12 cellular contexts compared by ENCODE assay signal in the genomic region with DNA sequence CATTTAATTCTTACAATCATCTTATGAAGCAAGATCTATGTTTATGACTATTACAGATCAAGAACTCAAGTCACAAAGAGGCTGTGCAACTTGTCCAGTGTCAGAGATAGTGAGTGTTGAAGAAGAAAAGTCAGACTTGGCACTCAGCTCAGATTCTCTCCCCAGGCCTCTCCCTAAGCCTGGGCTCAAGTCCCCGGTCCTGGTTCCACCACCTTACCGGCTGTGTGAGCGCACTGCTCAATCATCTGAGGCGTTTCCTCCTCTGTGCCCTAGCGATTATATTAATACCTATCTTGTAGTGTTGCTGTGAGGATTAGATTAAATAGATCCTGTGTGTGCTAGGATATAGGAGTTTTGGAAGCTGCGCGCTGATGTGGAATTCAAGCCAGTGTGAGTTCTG. TPM values are rescaled to one million over a fixed set of nuclear protein-coding genes. Genes with fewer than 3 reads are reported as not detected.
A peak's percentile ranks its signal among the peaks of the same experiment; 100 is the strongest.
DNase-seq lines count a peak whose midpoint lies in the region; ATAC-seq, FAIRE-seq and TF ChIP-seq lines count a peak whose summit lies in the region.
"Had no signal": no experiment of that assay in that cellular context is flagged by ENCODE, and none has a peak within 500 bp of the region (broad histone marks: within the 10 kb centered on the region; RNA-seq: fewer than 3 reads in every experiment).

No MANE protein-coding gene starts in this region.

- H3K4me1 Mint-ChIP-seq in astrocyte (ENCODE audit: low read depth, unreplicated experiment) = peaks cover 62% of the 10 kb centered on the region
- peaks cover 54% of the 10 kb centered on the region for H3K4me1 Mint-ChIP-seq in nephron
- H3K4me1 Mint-ChIP-seq in naive thymus-derived CD4-positive, alpha-beta T cell = peaks cover 0 to 2% (median 0%) of the 10 kb centered on the region in 7 donors
- H3K4me1 Mint-ChIP-seq in Calu3 (ENCODE audit: low read depth, unreplicated experiment) = no peaks in the 10 kb centered on the region
- H3K4me1 Mint-ChIP-seq: activated CD4-positive, alpha-beta memory T cell treated with anti-CD3 and anti-CD28 coated beads, Interleukin-2, amount 10 ng/mL, durations not matched to agents 7 days and 5 days had no signal

- H3K36me3 Mint-ChIP-seq in astrocyte (ENCODE audit: low read depth, unreplicated experiment) = peaks cover 16% of the 10 kb centered on the region
- H3K36me3 Mint-ChIP-seq in nephron (ENCODE audit: low read depth) = peaks cover 4% of the 10 kb centered on the region
- no peaks in the 10 kb centered on the region for H3K36me3 Mint-ChIP-seq in naive thymus-derived CD4-positive, alpha-beta T cell
- H3K36me3 Mint-ChIP-seq in Calu3 (ENCODE audit: insufficient read depth, unreplicated experiment) = no peaks in the 10 kb centered on the region

- no peaks in the 10 kb centered on the region for H3K27me3 ChIP-seq in astrocyte (ENCODE audit: insufficient read depth, low read length)
- H3K27me3 ChIP-seq in thoracic aorta (replicated peaks; ENCODE audit: insufficient read depth) = no peaks in the 10 kb centered on the region
- H3K27me3 ChIP-seq in naive thymus-derived CD4-positive, alpha-beta T cell (ENCODE audit: control insufficient read depth in 2 of 2, insufficient read depth in 2 of 2, low read length in 2 of 2) = no peaks in the 10 kb centered on the region
- H3K27me3 ChIP-seq: BE2C had no signal

- H2AFZ ChIP-seq in astrocyte (ENCODE audit: low read depth, low read length) = no peak overlapping the region

- peak overlapping the region; percentile 82 for H3K4me2 ChIP-seq in astrocyte (ENCODE audit: low read length)

- H4K20me1 ChIP-seq in astrocyte (ENCODE audit: insufficient read depth, low read length) = peaks cover 35% of the 10 kb centered on the region

- BruUV-seq in Calu3 (replicated peaks; lab: Mats Ljungman, UMichigan) = no TSS peak

- H3K4me3 Mint-ChIP-seq in astrocyte (ENCODE audit: unreplicated experiment) (no peak overlapping the region), nephron (no peak overlapping the region), Calu3 (ENCODE audit: low read depth, unreplicated experiment) (no peak overlapping the region)
- H3K4me3 Mint-ChIP-seq in naive thymus-derived CD4-positive, alpha-beta T cell = no peak overlapping the region
- H3K4me3 Mint-ChIP-seq: activated CD4-positive, alpha-beta memory T cell treated with anti-CD3 and anti-CD28 coated beads, Interleukin-2, amount 10 ng/mL, durations not matched to agents 7 days and 5 days had no signal

- H3K27ac Mint-ChIP-seq in astrocyte (ENCODE audit: unreplicated experiment) = peak overlapping the region; percentile 73
- peak overlapping the region; percentile 79 to 91 (median 85) for H3K27ac Mint-ChIP-seq in nephron
- H3K27ac Mint-ChIP-seq in naive thymus-derived CD4-positive, alpha-beta T cell = no peak overlapping the region
- H3K27ac Mint-ChIP-seq in Calu3 (ENCODE audit: unreplicated experiment) = no peak overlapping the region
- H3K27ac Mint-ChIP-seq: activated CD4-positive, alpha-beta memory T cell treated with anti-CD3 and anti-CD28 coated beads, Interleukin-2, amount 10 ng/mL, durations not matched to agents 7 days and 5 days had no signal

- H3K9me3 ChIP-seq in astrocyte (ENCODE audit: insufficient read depth, low read depth, low read length) = no peaks in the 10 kb centered on the region
- no peaks in the 10 kb centered on the region for H3K9me3 ChIP-seq in thoracic aorta
- no peaks in the 10 kb centered on the region for H3K9me3 ChIP-seq in naive thymus-derived CD4-positive, alpha-beta T cell (ENCODE audit: control insufficient read depth in 2 of 3, low read length in 3 of 3)
- H3K9me3 ChIP-seq: BE2C had no signal

- H3K36me3 ChIP-seq in astrocyte (ENCODE audit: insufficient read depth, low read length) (no peaks in the 10 kb centered on the region), thoracic aorta (no peaks in the 10 kb centered on the region)
- no peaks in the 10 kb centered on the region for H3K36me3 ChIP-seq in naive thymus-derived CD4-positive, alpha-beta T cell (ENCODE audit: control insufficient read depth in 2 of 3, insufficient read depth in 3 of 3, low read length in 3 of 3)

- ATAC-seq in Right ventricle myocardium superior (ENCODE audit: poor library complexity) (peak; percentile 55), thoracic aorta (ENCODE audit: insufficient number of reproducible peaks, low FRiP score, low read depth) (no peak), HG02970 (IDR thresholded peaks at IDR 0.05; ENCODE audit: low FRiP score, unreplicated experiment) (no peak)
- no peak for ATAC-seq in naive thymus-derived CD4-positive, alpha-beta T cell

- H3K4me1 ChIP-seq in astrocyte (ENCODE audit: insufficient read depth, low read length) (peaks cover 35% of the 10 kb centered on the region), thoracic aorta (ENCODE audit: control insufficient read depth in 1 of 2, low read depth in 2 of 2) (peaks cover 30 to 69% of the 10 kb centered on the region in 2 donors)
- no peaks in the 10 kb centered on the region for H3K4me1 ChIP-seq in naive thymus-derived CD4-positive, alpha-beta T cell (ENCODE audit: control insufficient read depth in 2 of 2, insufficient read depth in 2 of 2, low read length in 2 of 2)

- peaks cover 44% of the 10 kb centered on the region for H3K79me2 ChIP-seq in astrocyte (ENCODE audit: insufficient read depth, low read length)

- intact Hi-C loops in Right ventricle myocardium superior (cut with DNase I) (no loop called here), Calu3 (cut with micrococcal nuclease; ENCODE audit: unreplicated experiment) (no loop called here)
- intact Hi-C loops in naive thymus-derived CD4-positive, alpha-beta T cell (cut with micrococcal nuclease) = no loop called here

- POLR2A ChIA-PET in naive thymus-derived CD4-positive, alpha-beta T cell (lab: Charles Lee) = no interaction called here

- CTCF ChIA-PET in naive thymus-derived CD4-positive, alpha-beta T cell (lab: Charles Lee) = interaction anchor here (0.7 kb wide), 1 partner anchor 887 kb away, joined by 4 read pairs; no protein-coding TSS in a partner anchor
- CTCF ChIA-PET in Calu3 (lab: Charles Lee) = interaction anchor here (0.7 kb wide), 1 partner anchor 34 kb away, joined by 4 read pairs; no protein-coding TSS in a partner anchor

- DNase-seq in astrocyte (ENCODE audit: low read depth) (no peak), Right ventricle myocardium superior (no peak), thoracic aorta (ENCODE audit: low spot score) (no peak), Calu3 (no peak)
- no peak for DNase-seq in naive thymus-derived CD4-positive, alpha-beta T cell
- no peak for DNase-seq in activated naive CD4-positive, alpha-beta T cell treated with anti-CD3 and anti-CD28 coated beads, Interleukin-2, amount 50 U/mL, for 16 hours
- DNase-seq: activated CD4-positive, alpha-beta memory T cell treated with anti-CD3 and anti-CD28 coated beads, Interleukin-2, amount 10 ng/mL, durations not matched to agents 7 days and 5 days; BE2C; glutamatergic neuron; NCI-H1048 had no signal

- no peak for FAIRE-seq in astrocyte (lab: Jason Lieb, UNC)

- no peak overlapping the region for H3K4me3 ChIP-seq in astrocyte (ENCODE audit: insufficient read depth, low read depth, low read length)
- H3K4me3 ChIP-seq in thoracic aorta = no peak overlapping the region
- H3K4me3 ChIP-seq in naive thymus-derived CD4-positive, alpha-beta T cell (ENCODE audit: low read length) = no peak overlapping the region

- H3K27me3 Mint-ChIP-seq in astrocyte (ENCODE audit: low read depth, unreplicated experiment) = no peaks in the 10 kb centered on the region
- no peaks in the 10 kb centered on the region for H3K27me3 Mint-ChIP-seq in nephron (ENCODE audit: low read depth)
- peaks cover 0 to 8% (median 4%) of the 10 kb centered on the region in 5 donors for H3K27me3 Mint-ChIP-seq in naive thymus-derived CD4-positive, alpha-beta T cell
- H3K27me3 Mint-ChIP-seq in Calu3 (ENCODE audit: unreplicated experiment) = peaks cover 68% of the 10 kb centered on the region

- no peaks in the 10 kb centered on the region for H3K9me3 Mint-ChIP-seq in astrocyte (ENCODE audit: unreplicated experiment)
- no peaks in the 10 kb centered on the region for H3K9me3 Mint-ChIP-seq in nephron
- H3K9me3 Mint-ChIP-seq in naive thymus-derived CD4-positive, alpha-beta T cell = peaks cover 0 to 2% (median 0%) of the 10 kb centered on the region in 11 donors
- H3K9me3 Mint-ChIP-seq in Calu3 (ENCODE audit: low read depth, unreplicated experiment) = no peaks in the 10 kb centered on the region
- H3K9me3 Mint-ChIP-seq: activated CD4-positive, alpha-beta memory T cell treated with anti-CD3 and anti-CD28 coated beads, Interleukin-2, amount 10 ng/mL, durations not matched to agents 7 days and 5 days had no signal

- no peak overlapping the region for H3K9ac ChIP-seq in astrocyte (ENCODE audit: low read length)

- H3K27ac ChIP-seq in astrocyte (ENCODE audit: low read depth, low read length) (no peak overlapping the region), thoracic aorta (peak overlapping the region; percentile 54 to 71)
- H3K27ac ChIP-seq in naive thymus-derived CD4-positive, alpha-beta T cell (ENCODE audit: low read depth, low read length) = no peak overlapping the region

- TF ChIP-seq CTCF in astrocyte (IDR thresholded peaks at IDR 0.05; ENCODE audit: insufficient read depth, low read depth, low read length) (no peak), nephron (IDR thresholded peaks at IDR 0.05; ENCODE audit: unreplicated experiment in 3 of 3) (no peak), thoracic aorta (IDR thresholded peaks at IDR 0.05) (no peak), Calu3 (IDR thresholded peaks at IDR 0.05; ENCODE audit: unreplicated experiment) (no peak)

RNA-seq across cellular contexts. Expression of a gene that starts 38.5 kb away (rescaled TPM):
- total RNA-seq in astrocyte (219 and 264 TPM in 2 replicates), Right ventricle myocardium superior (722 TPM), thoracic aorta (1,000 to 10,000 TPM; 1,836 to 2,296 TPM), Calu3 (2022) (2.2 and 2.3 TPM in 2 replicates)
- total RNA-seq in naive thymus-derived CD4-positive, alpha-beta T cell = 1 to 10 TPM in 2 of 5 experiments, under 1 TPM in 3; 0.50 to 5.0 (median 0.81) TPM
- not detected for polyA plus RNA-seq in naive thymus-derived CD4-positive, alpha-beta T cell

Comparison
In these comparisons a context has a peak if more than half of its experiments do, and no peak if none do; other contexts are left out.
1. H3K27ac ChIP-seq: peak in thoracic aorta (2 of 2); none in astrocyte (single experiment) and naive thymus-derived CD4-positive, alpha-beta T cell (single experiment).
2. H3K27ac Mint-ChIP-seq: peak in astrocyte (single experiment) and nephron (3 of 3); none in naive thymus-derived CD4-positive, alpha-beta T cell (0 of 9) and Calu3 (single experiment).
3. RNA of a gene that starts 38.5 kb away (total RNA-seq): 1,836 to 2,296 TPM in thoracic aorta, 722 TPM in Right ventricle myocardium superior (single experiment) and 219 to 264 TPM in astrocyte; 2.2 to 2.3 TPM in Calu3 and 0.50 to 5.0 TPM in naive thymus-derived CD4-positive, alpha-beta T cell; every median in the first group is over 10 times any median in the second.